Comparison of ENCODE assay signal across 2 cellular contexts in the genomic region with DNA sequence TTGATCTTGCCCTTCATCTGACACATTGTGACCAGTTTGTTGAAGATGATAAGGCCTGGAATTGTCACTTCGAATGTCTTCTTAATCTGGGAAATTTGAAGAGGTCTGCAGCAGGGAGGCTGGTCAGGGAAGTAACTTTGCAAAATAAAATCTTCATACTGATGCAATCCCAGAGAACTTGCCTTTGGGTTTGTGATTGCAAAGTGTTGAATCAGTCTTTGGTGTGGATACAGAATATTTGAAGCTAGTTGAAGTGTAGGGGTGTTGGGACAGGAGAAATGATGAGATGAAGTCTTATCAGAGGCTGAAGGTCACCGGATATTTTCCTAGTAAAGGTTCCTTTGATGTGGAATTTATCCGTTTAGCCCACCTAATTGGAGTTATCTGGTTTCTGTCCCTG. TPM values are rescaled to one million over a fixed set of nuclear protein-coding genes. Genes with fewer than 3 reads are reported as not detected.
"Had no signal": no experiment of that assay in that cellular context is flagged by ENCODE, and none has a peak within 500 bp of the region (broad histone marks: within the 10 kb centered on the region; RNA-seq: fewer than 3 reads in every experiment).

No MANE protein-coding gene starts in this region.

RNA-seq across cellular contexts. Expression of a gene that starts 42.8 kb away (rescaled TPM):
- total RNA-seq: thyroid gland, ureter had no signal
